In the genomic region with DNA sequence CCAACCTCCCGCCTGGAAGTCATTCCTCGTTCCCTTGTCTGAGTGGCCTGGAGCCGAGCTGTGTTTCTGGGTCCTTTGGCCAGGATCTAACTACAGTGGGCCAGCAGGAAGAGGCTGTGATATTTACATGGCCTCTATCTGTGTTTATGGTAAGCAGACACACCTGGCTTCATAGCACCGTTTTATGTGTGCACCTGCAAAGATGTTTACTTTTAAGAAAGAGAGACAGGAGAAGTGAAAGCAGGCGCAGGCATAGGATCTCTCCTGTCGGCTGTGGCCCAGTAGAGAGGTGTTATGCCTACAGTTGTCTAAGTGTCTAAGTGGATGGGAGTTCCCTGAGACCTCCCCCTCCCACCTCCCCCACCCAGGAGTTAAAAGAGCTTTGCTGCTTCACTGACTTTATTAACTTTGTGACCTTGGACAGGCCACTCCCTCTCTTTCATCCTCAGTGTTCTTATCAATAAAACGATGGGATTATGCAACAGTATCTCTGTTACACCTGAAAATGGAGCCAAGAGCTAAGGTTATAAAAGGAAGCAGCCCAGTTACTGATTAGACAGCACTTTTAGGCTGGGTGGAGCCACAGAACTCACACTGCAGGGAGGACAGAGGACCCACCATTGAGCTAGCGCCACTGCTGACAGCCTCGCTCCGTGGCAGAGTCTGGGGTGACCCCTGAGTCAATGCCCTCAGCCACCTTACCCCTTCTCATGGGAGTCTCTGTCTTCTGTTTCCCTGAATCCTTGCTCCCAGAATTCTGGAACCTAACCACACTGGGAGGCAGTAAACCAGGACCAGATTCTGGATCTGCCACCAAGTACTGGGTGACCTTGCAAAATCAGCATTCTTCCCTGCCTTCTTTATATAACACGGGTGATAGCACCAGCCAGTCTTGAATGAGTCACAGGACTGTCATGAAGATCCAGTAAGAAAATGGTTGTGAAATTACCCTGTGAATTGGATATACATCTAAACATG, we compare ENCODE assay signal across 8 cellular contexts. TPM values are rescaled to one million over a fixed set of nuclear protein-coding genes. Genes with fewer than 3 reads are reported as not detected.
DNase-seq lines count a peak whose midpoint lies in the region; ATAC-seq lines count a peak whose summit lies in the region.

No MANE protein-coding gene starts in this region.

- H3K36me3 Mint-ChIP-seq in natural killer cell treated with Interleukin-12 subunit alpha and Interleukin-12 subunit beta and Interleukin-15 and Interleukin-18, amount 100 ng/mL, for 72 hours: no peaks in the 10 kb centered on the region

- H3K27me3 Mint-ChIP-seq in natural killer cell treated with Interleukin-12 subunit alpha and Interleukin-12 subunit beta and Interleukin-15 and Interleukin-18, amount 100 ng/mL, for 72 hours: peaks cover 0 to 4% of the 10 kb centered on the region in 2 donors

- no peak overlapping the region for H3K4me3 Mint-ChIP-seq in natural killer cell treated with Interleukin-12 subunit alpha and Interleukin-12 subunit beta and Interleukin-15 and Interleukin-18, amount 100 ng/mL, for 72 hours

- H3K9me3 Mint-ChIP-seq in natural killer cell treated with Interleukin-12 subunit alpha and Interleukin-12 subunit beta and Interleukin-15 and Interleukin-18, amount 100 ng/mL, for 72 hours: no peaks in the 10 kb centered on the region

- no peaks in the 10 kb centered on the region for H3K4me1 Mint-ChIP-seq in natural killer cell treated with Interleukin-12 subunit alpha and Interleukin-12 subunit beta and Interleukin-15 and Interleukin-18, amount 100 ng/mL, for 72 hours (ENCODE audit: low read depth in 2 of 2)

- H3K27ac Mint-ChIP-seq in natural killer cell treated with Interleukin-12 subunit alpha and Interleukin-12 subunit beta and Interleukin-15 and Interleukin-18, amount 100 ng/mL, for 72 hours: no peak overlapping the region

- peak; percentile 47 for ATAC-seq in HG02884 (IDR thresholded peaks at IDR 0.05; ENCODE audit: unreplicated experiment)
- no peak for ATAC-seq in natural killer cell treated with Interleukin-12 subunit alpha and Interleukin-12 subunit beta and Interleukin-15 and Interleukin-18, amount 100 ng/mL, for 72 hours

- peak overlapping the region; percentile 53 for H3K27ac ChIP-seq in epithelial cell of prostate

- DNase-seq in DMS53 treated with DMSO at 0.1 percent for 48 hours (lab: John Stamatoyannopoulos, UW; ENCODE audit: unreplicated experiment): peak; percentile 97
- DNase-seq in NCI-H345 (lab: John Stamatoyannopoulos, UW): peak; percentile 86
- peak; percentile 57 for DNase-seq in epithelial cell of prostate (ENCODE audit: low read depth, low spot score)
- peak; percentile 13 for DNase-seq in putamen (ENCODE audit: low spot score)
- DNase-seq in activated CD4-positive, alpha-beta T cell treated with anti-CD3 and anti-CD28 coated beads for 4 hours: no peak
- DNase-seq in natural killer cell treated with Interleukin-12 subunit alpha and Interleukin-12 subunit beta and Interleukin-15 and Interleukin-18, amount 100 ng/mL, for 72 hours (ENCODE audit: low spot score): no peak
- no peak for DNase-seq in medulla oblongata (ENCODE audit: extremely low spot score)

RNA-seq across cellular contexts. Expression of gene ST14, which starts 22.0 kb away (rescaled TPM):
- under 1 TPM in 1 of 2 donors, not detected in 1; 0.17 TPM for total RNA-seq in natural killer cell treated with Interleukin-12 subunit alpha and Interleukin-12 subunit beta and Interleukin-15 and Interleukin-18, amount 100 ng/mL, for 72 hours

Comparison
In these comparisons a context has a peak if more than half of its experiments do, and no peak if none do; other contexts are left out.
1. DNase-seq: peak in DMS53 treated with DMSO at 0.1 percent for 48 hours (single experiment), NCI-H345 (single experiment), epithelial cell of prostate (single experiment) and putamen (single experiment); none in activated CD4-positive, alpha-beta T cell treated with anti-CD3 and anti-CD28 coated beads for 4 hours (0 of 2), natural killer cell treated with Interleukin-12 subunit alpha and Interleukin-12 subunit beta and Interleukin-15 and Interleukin-18, amount 100 ng/mL, for 72 hours (single experiment) and medulla oblongata (single experiment).